1 cellular context compared by ENCODE assay signal in genomic region chr18:36828630-36829361, GRCh38.
TF ChIP-seq lines count a peak whose summit lies in the region.

Gene KIAA1328 (plus strand): TSS chr18:36829127. CDS start chr18:36829139, 12 bp downstream.
Gene TPGS2 (minus strand): TSS chr18:36829002. CDS start chr18:36828767, 235 bp downstream.

TF ChIP-seq in K562, 482 proteins besides CTCF, POLR2A, EP300 and RAD21 (continued from another document and continues in another):
- no peak; the same call in 1 of the 2 replicates for TF ChIP-seq ZNF395 (CRISPR knock-in tag; IDR thresholded peaks at IDR 0.05)
- TF ChIP-seq TCF15 (CRISPR knock-in tag; IDR thresholded peaks at IDR 0.05) = 0 out of 2 replicates have a peak, but pooled peaks have one; percentile 15
- peak; percentile 48 for TF ChIP-seq NFIC (IDR thresholded peaks at IDR 0.05)
- TF ChIP-seq KDM1A (IDR thresholded peaks at IDR 0.05) = peak in 1 of 2 experiments; percentile 51; a peak in 1 of 4 replicates
- peak; percentile 61; the same call in 1 of the 2 replicates for TF ChIP-seq CHAMP1 (IDR thresholded peaks at IDR 0.05)
- peak; percentile 48; the same call in 1 of the 2 replicates for TF ChIP-seq NR1H2 (CRISPR knock-in tag; IDR thresholded peaks at IDR 0.05)
- no peak for TF ChIP-seq ZNF134 (CRISPR knock-in tag; conservative IDR thresholded peaks at IDR 0.05)
- TF ChIP-seq LCOR (CRISPR knock-in tag; IDR thresholded peaks at IDR 0.05) = 0 out of 2 replicates have a peak, but pooled peaks have one; percentile 37
- TF ChIP-seq HCFC1 (IDR thresholded peaks at IDR 0.05; ENCODE audit: low read depth, low read length) = peak; percentile 91
- peak in 1 of 2 experiments; percentile 23; a peak in 2 of 4 replicates for TF ChIP-seq TEAD1 (CRISPR knock-in tag; IDR thresholded peaks at IDR 0.05)
- no peak for TF ChIP-seq ZNF584 (CRISPR knock-in tag; IDR thresholded peaks at IDR 0.05; ENCODE audit: low read depth)
- peak; percentile 82; the same call in 1 of the 2 replicates for TF ChIP-seq HMGXB4 (CRISPR knock-in tag; IDR thresholded peaks at IDR 0.05)
- TF ChIP-seq TSC22D4 (tag; IDR thresholded peaks at IDR 0.05) = no peak
- TF ChIP-seq PURB (CRISPR knock-in tag; IDR thresholded peaks at IDR 0.05; ENCODE audit: low read depth) = no peak
- TF ChIP-seq NCOA2 (IDR thresholded peaks at IDR 0.05; ENCODE audit: partially characterized antibody in 2 of 2) = no peak
- peak; percentile 45 for TF ChIP-seq GATAD2A (IDR thresholded peaks at IDR 0.05)
- no peak for TF ChIP-seq ZMIZ1 (IDR thresholded peaks at IDR 0.05; ENCODE audit: low read depth in 2 of 2, low read length in 2 of 2)
- no peak for TF ChIP-seq SRSF9 (IDR thresholded peaks at IDR 0.05; ENCODE audit: borderline replicate concordance, low read depth, low read length)
- TF ChIP-seq SRSF7 (optimal IDR thresholded peaks at IDR 0.05; ENCODE audit: low read depth, low read length) = no peak
- peak in 1 of 2 experiments; percentile 96; a peak in 2 of 4 replicates for TF ChIP-seq ZNF639 (CRISPR knock-in tag; conservative IDR thresholded peaks at IDR 0.05 in 1 of 2, IDR thresholded peaks at IDR 0.05 in 1 of 2)
- TF ChIP-seq ZBTB9 (CRISPR knock-in tag; IDR thresholded peaks at IDR 0.05) = peak; percentile 52; the same call in 1 of the 2 replicates
- no peak for TF ChIP-seq ZNF212 (CRISPR knock-in tag; IDR thresholded peaks at IDR 0.05)
- TF ChIP-seq BRCA1 (IDR thresholded peaks at IDR 0.05) = no peak
- TF ChIP-seq BRCA1 (CRISPR knock-in tag; IDR thresholded peaks at IDR 0.05) = no peak
- TF ChIP-seq FOSL1 (tag; conservative IDR thresholded peaks at IDR 0.05) = no peak
- TF ChIP-seq ZEB2 (IDR thresholded peaks at IDR 0.05) = no peak; the same call in 1 of the 2 replicates
- TF ChIP-seq HDAC2 (IDR thresholded peaks at IDR 0.05) = no peak; the same call in none of the 2 replicates
- TF ChIP-seq ZNF76 (CRISPR knock-in tag; IDR thresholded peaks at IDR 0.05; ENCODE audit: borderline replicate concordance) = 0 out of 2 replicates have a peak, but pooled peaks have one; percentile 53
- TF ChIP-seq SFPQ (IDR thresholded peaks at IDR 0.05; ENCODE audit: low read depth, low read length) = no peak
- peak; percentile 55 for TF ChIP-seq TBP (optimal IDR thresholded peaks at IDR 0.05; ENCODE audit: low read depth, low read length)
- TF ChIP-seq TAF1 (IDR thresholded peaks at IDR 0.05; ENCODE audit: control insufficient read depth, extremely low read depth, insufficient read depth, low read length, severe bottlenecking) = peak; percentile 58
- no peak for TF ChIP-seq MYNN (IDR thresholded peaks at IDR 0.05)
- TF ChIP-seq MYNN (CRISPR knock-in tag; IDR thresholded peaks at IDR 0.05) = no peak
- peak; percentile 76 for TF ChIP-seq ZBTB12 (CRISPR knock-in tag; IDR thresholded peaks at IDR 0.05)
- TF ChIP-seq MTA3 (IDR thresholded peaks at IDR 0.05; ENCODE audit: borderline replicate concordance) = peak; percentile 95
- TF ChIP-seq CREB3L1 (IDR thresholded peaks at IDR 0.05; ENCODE audit: borderline replicate concordance, low read depth) = peak; percentile 94
- TF ChIP-seq MNT (conservative IDR thresholded peaks at IDR 0.05) = peak; percentile 76 to 88
- TF ChIP-seq ARID1B (IDR thresholded peaks at IDR 0.05) = no peak
- no peak for TF ChIP-seq ZNF740 (CRISPR knock-in tag; IDR thresholded peaks at IDR 0.05)
- no peak for TF ChIP-seq ZNF740 (tag; IDR thresholded peaks at IDR 0.05)
